In genomic region chr6:129633529-129633928, GRCh38 we compare ENCODE assay signal across 28 cellular contexts.
"Had no signal": no experiment of that assay in that cellular context is flagged by ENCODE, and none has a peak within 500 bp of the region (broad histone marks: within the 10 kb centered on the region; RNA-seq: fewer than 3 reads in every experiment).

No MANE protein-coding gene starts in this region.

- H3K4me1 Mint-ChIP-seq: naive B cell had no signal

- H3K36me3 ChIP-seq: gastrocnemius medialis had no signal

- FAIRE-seq: endometrium, islet of Langerhans, keratinocyte had no signal

- H3K4me1 ChIP-seq: esophagus squamous epithelium had no signal

- H3K4me3 ChIP-seq: colonic mucosa, esophagus squamous epithelium, gastrocnemius medialis, heart right ventricle, left lung, lower lobe of right lung, mucosa of descending colon had no signal

- DNase-seq: colonic mucosa; cortex of kidney; effector CD8-positive, alpha-beta T cell; effector memory CD8-positive, alpha-beta T cell; endodermal cell; erythroblast; esophagus squamous epithelium; foreskin fibroblast; foreskin melanocyte; gastrocnemius medialis; glutamatergic neuron; head of caudate nucleus; heart right ventricle; hippocampal formation; left cardiac atrium; left lung; left ventricle myocardium superior; lower lobe of right lung; mesenchymal stem cell; mucosa of descending colon; naive B cell had no signal

- H3K4me3 Mint-ChIP-seq: dendritic cell treated with granulocyte-macrophage colony-stimulating factor and Interleukin-4, amounts not matched to agents 40 ng/mL and 50 ng/mL, for 4 days; effector memory CD8-positive, alpha-beta T cell; endodermal cell; mesothelial cell of epicardium; naive B cell had no signal

- H3K27me3 Mint-ChIP-seq: dendritic cell treated with granulocyte-macrophage colony-stimulating factor and Interleukin-4, amounts not matched to agents 40 ng/mL and 50 ng/mL, for 4 days; effector memory CD8-positive, alpha-beta T cell; naive B cell had no signal

- H3K27ac Mint-ChIP-seq: effector memory CD8-positive, alpha-beta T cell; endodermal cell; mesothelial cell of epicardium; naive B cell had no signal

- H3K27ac ChIP-seq: colonic mucosa, epithelial cell of prostate, esophagus squamous epithelium, left lung, lower lobe of right lung had no signal

- H3K9me3 ChIP-seq: colonic mucosa, esophagus squamous epithelium, gastrocnemius medialis, heart right ventricle, left lung, lower lobe of right lung, mucosa of descending colon had no signal

- H3K27me3 ChIP-seq: colonic mucosa, esophagus squamous epithelium, gastrocnemius medialis, heart right ventricle, left lung had no signal

- ATAC-seq: effector memory CD8-positive, alpha-beta T cell; esophagus mucosa; gastrocnemius medialis; heart right ventricle; left cardiac atrium; left lung; left ventricle myocardium superior; lower lobe of right lung; mucosa of descending colon had no signal

- H3K9me3 Mint-ChIP-seq: dendritic cell treated with granulocyte-macrophage colony-stimulating factor and Interleukin-4, amounts not matched to agents 40 ng/mL and 50 ng/mL, for 4 days; effector memory CD8-positive, alpha-beta T cell; endodermal cell; mesothelial cell of epicardium; naive B cell had no signal
